In the genomic region with DNA sequence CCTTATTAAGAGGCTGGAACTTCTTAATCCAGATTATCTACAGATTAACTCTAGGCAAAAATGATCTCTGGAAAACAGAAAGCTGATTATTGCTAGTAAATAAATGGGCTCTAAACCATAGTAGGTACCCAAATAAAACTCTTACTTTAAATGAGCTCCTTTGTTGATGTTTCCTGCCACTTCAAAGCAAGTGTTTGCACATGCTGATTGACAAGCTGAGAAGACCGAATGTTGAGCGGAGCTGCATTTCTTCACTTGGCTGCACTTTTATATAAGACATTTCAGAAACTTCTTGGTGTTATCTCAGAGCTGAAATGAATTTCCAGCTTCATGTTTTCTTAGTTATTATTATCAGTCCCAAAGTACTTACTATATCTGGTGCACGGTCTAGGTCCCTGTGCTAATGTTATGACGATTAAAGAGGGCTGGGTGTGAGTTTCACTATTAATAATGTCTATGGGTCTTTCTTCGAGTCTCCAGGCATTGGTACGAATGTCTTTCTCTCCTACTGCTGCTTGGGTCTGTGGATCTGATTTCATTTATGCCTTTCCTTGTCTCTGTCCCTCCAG, we compare ENCODE assay signal across 16 cellular contexts. TPM values are rescaled to one million over a fixed set of nuclear protein-coding genes. Genes with fewer than 3 reads are reported as not detected.
A peak's percentile ranks its signal among the peaks of the same experiment; 100 is the strongest.
DNase-seq lines count a peak whose midpoint lies in the region; ATAC-seq, FAIRE-seq and TF ChIP-seq lines count a peak whose summit lies in the region.
"Had no signal": no experiment of that assay in that cellular context is flagged by ENCODE, and none has a peak within 500 bp of the region (broad histone marks: within the 10 kb centered on the region; RNA-seq: fewer than 3 reads in every experiment).

No MANE protein-coding gene starts in this region.

- no peak overlapping the region for H3K27ac Mint-ChIP-seq in activated CD8-positive, alpha-beta T cell treated with anti-CD3 and anti-CD28 coated beads for 36 hours

- H3K9me2 ChIP-seq in PC-9 (ENCODE audit: insufficient read depth), result no peaks in the 10 kb centered on the region; the same call in 1 of the 2 replicates

- ATAC-seq in GM18502 (IDR thresholded peaks at IDR 0.05; ENCODE audit: poor library complexity, unreplicated experiment) (peak; percentile 64), GM19455 (IDR thresholded peaks at IDR 0.05; ENCODE audit: unreplicated experiment) (peak; percentile 51), HG02885 (IDR thresholded peaks at IDR 0.05; ENCODE audit: poor library complexity, unreplicated experiment) (peak; percentile 59)
- peak; percentile 59 for ATAC-seq in activated CD8-positive, alpha-beta T cell treated with anti-CD3 and anti-CD28 coated beads for 36 hours

- H3K4me1 ChIP-seq in PC-9 (replicated peaks; ENCODE audit: insufficient read depth), result no peaks in the 10 kb centered on the region
- H3K4me1 ChIP-seq: left ventricle myocardium inferior had no signal

- H3K9me3 ChIP-seq in PC-9 (ENCODE audit: insufficient read depth, low read depth), result no peaks in the 10 kb centered on the region
- H3K9me3 ChIP-seq: Caco-2, left ventricle myocardium inferior had no signal

- no peaks in the 10 kb centered on the region for H3K79me2 ChIP-seq in PC-9 (ENCODE audit: low read depth)

- no peak overlapping the region for H3K27ac ChIP-seq in PC-9
- H3K27ac ChIP-seq: left ventricle myocardium inferior had no signal

- POLR2A ChIA-PET in activated CD8-positive, alpha-beta T cell treated with anti-CD3 and anti-CD28 coated beads for 36 hours (lab: Charles Lee), result interaction anchor here (1.1 kb wide), 1 partner anchor 493 kb away, joined by 3 read pairs; no protein-coding TSS in a partner anchor
- POLR2A ChIA-PET in PC-9 (lab: Charles Lee; ENCODE audit: unreplicated experiment), result no interaction called here

- peaks cover 3% of the 10 kb centered on the region for H3K27me3 Mint-ChIP-seq in activated CD8-positive, alpha-beta T cell treated with anti-CD3 and anti-CD28 coated beads for 36 hours
- H3K27me3 Mint-ChIP-seq: brain had no signal

- no peak for TF ChIP-seq CTCF in activated CD8-positive, alpha-beta T cell treated with anti-CD3 and anti-CD28 coated beads for 36 hours (IDR thresholded peaks at IDR 0.05)
- no peak for TF ChIP-seq CTCF in PC-9 (conservative IDR thresholded peaks at IDR 0.05)

- H3K36me3 ChIP-seq in PC-9 (ENCODE audit: low read depth), result no peaks in the 10 kb centered on the region
- H3K36me3 ChIP-seq: left ventricle myocardium inferior had no signal

- H2AFZ ChIP-seq in PC-9, result no peak overlapping the region

- no peak overlapping the region for H3K4me3 ChIP-seq in PC-9
- H3K4me3 ChIP-seq: left ventricle myocardium inferior had no signal

- H3K27me3 ChIP-seq in PC-9 (ENCODE audit: insufficient read depth, low read depth), result no peaks in the 10 kb centered on the region

- no peaks in the 10 kb centered on the region for H3K36me3 Mint-ChIP-seq in activated CD8-positive, alpha-beta T cell treated with anti-CD3 and anti-CD28 coated beads for 36 hours (ENCODE audit: low read depth)
- H3K36me3 Mint-ChIP-seq: brain had no signal

- TF ChIP-seq POLR2A in H54 (IDR thresholded peaks at IDR 0.05; ENCODE audit: low read depth, low read length), result no peak

- H3F3A ChIP-seq in PC-9 (ENCODE audit: insufficient read depth, low read depth), result no peaks in the 10 kb centered on the region

- peaks cover 5% of the 10 kb centered on the region for H3K4me1 Mint-ChIP-seq in activated CD8-positive, alpha-beta T cell treated with anti-CD3 and anti-CD28 coated beads for 36 hours (ENCODE audit: low read depth)

- no peaks in the 10 kb centered on the region for H3K9me3 Mint-ChIP-seq in activated CD8-positive, alpha-beta T cell treated with anti-CD3 and anti-CD28 coated beads for 36 hours
- H3K9me3 Mint-ChIP-seq: brain had no signal

- BruUV-seq in PC-9 (replicated peaks; lab: Mats Ljungman, UMichigan), result no TSS peak

- no peak overlapping the region for H3K4me3 Mint-ChIP-seq in activated CD8-positive, alpha-beta T cell treated with anti-CD3 and anti-CD28 coated beads for 36 hours
- H3K4me3 Mint-ChIP-seq: brain had no signal

- no peak overlapping the region for H3K4me2 ChIP-seq in PC-9

- CTCF ChIA-PET in activated CD8-positive, alpha-beta T cell treated with anti-CD3 and anti-CD28 coated beads for 36 hours (lab: Charles Lee), result interaction anchor here (1.1 to 1.3 kb wide), 2 partner anchors 11 to 12 kb away, joined by 3 read pairs; no protein-coding TSS in a partner anchor
- CTCF ChIA-PET in PC-9 (lab: Charles Lee), result no interaction called here

- H4K20me1 ChIP-seq in PC-9 (ENCODE audit: insufficient read depth), result no peaks in the 10 kb centered on the region

- no peak for FAIRE-seq in H54 (lab: Jason Lieb, UNC)

- no peak for DNase-seq in activated CD8-positive, alpha-beta T cell treated with anti-CD3 and anti-CD28 coated beads for 36 hours
- DNase-seq in NCI-H226, result no peak
- no peak for DNase-seq in PC-9
- no peak for DNase-seq in stimulated activated CD4-positive, alpha-beta T cell treated with anti-CD3 and anti-CD28 coated beads, Interleukin-1b, Interleukin-23, amount 100 ng/mL, for 48 hours
- no peak for DNase-seq in H54 (ENCODE audit: insufficient read length, low spot score)
- DNase-seq: activated T-cell treated with anti-CD3 and anti-CD28 coated beads for 4 hours, Caco-2, left ventricle myocardium inferior, NCI-H146, T1000 had no signal

- intact Hi-C loops in activated CD8-positive, alpha-beta T cell treated with anti-CD3 and anti-CD28 coated beads for 36 hours (cut with micrococcal nuclease), result no loop called here
- intact Hi-C loops in PC-9 (cut with micrococcal nuclease; ENCODE audit: unreplicated experiment), result no loop called here

RNA-seq across cellular contexts. Expression of a gene that starts 58.6 kb away (rescaled TPM):
- not detected for total RNA-seq in activated CD8-positive, alpha-beta T cell treated with anti-CD3 and anti-CD28 coated beads for 36 hours
- total RNA-seq in PC-9 (2021), result not detected in 2 replicates
- total RNA-seq: Caco-2, HT1080, left ventricle myocardium inferior, posterior vena cava had no signal
